8 cellular contexts compared by ENCODE assay signal in the genomic region with DNA sequence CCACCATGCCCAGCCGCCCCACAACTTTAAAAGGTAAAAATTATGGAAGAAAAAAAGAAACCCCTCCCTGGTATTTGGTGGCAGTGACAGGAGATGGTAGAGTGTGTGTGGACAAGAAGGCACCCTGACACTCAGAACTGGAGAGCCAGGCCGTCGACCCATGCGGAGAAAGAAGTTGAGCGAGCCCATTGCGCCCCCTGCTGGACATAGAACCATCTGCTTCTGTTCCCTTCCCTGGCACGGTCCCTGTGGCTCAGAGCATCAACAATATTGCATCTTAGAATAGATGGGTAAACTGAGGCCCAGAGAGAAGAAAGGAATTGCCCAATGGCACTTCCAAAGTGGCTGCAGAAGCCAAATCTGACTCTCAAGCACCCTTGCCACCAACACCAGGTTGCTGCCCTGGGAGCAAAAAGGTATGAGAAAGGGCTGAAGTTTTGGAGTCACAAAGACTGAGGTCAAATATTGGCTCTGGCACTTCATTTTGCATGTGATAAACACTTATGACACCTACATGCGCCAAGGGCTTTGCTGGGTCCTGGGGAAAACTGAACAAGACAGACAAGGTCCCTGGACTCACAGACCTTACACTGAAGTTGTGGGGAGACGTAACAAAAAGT. TPM values are rescaled to one million over a fixed set of nuclear protein-coding genes. Genes with fewer than 3 reads are reported as not detected.
DNase-seq lines count a peak whose midpoint lies in the region; ATAC-seq and TF ChIP-seq lines count a peak whose summit lies in the region.

No MANE protein-coding gene starts in this region.

- ATAC-seq in gastroesophageal sphincter = peak; percentile 80
- no peak for ATAC-seq in HG03571 (IDR thresholded peaks at IDR 0.05; ENCODE audit: unreplicated experiment)

- H3K4me1 Mint-ChIP-seq in type B pancreatic cell (ENCODE audit: unreplicated experiment) = no peaks in the 10 kb centered on the region

- H3K4me3 Mint-ChIP-seq in type B pancreatic cell = no peak overlapping the region

- H3K9ac ChIP-seq in parathyroid adenoma = no peak overlapping the region

- no peak overlapping the region for H2AFZ ChIP-seq in parathyroid adenoma

- no peaks in the 10 kb centered on the region for H3K9me3 Mint-ChIP-seq in type B pancreatic cell

- no peak overlapping the region for H3K4me3 ChIP-seq in gastroesophageal sphincter
- H3K4me3 ChIP-seq in parathyroid adenoma (ENCODE audit: low read depth, low read length) = no peak overlapping the region

- H3K27ac ChIP-seq in gastroesophageal sphincter (no peak overlapping the region), parathyroid adenoma (no peak overlapping the region)

- H3K27ac Mint-ChIP-seq in type B pancreatic cell = no peak overlapping the region

- no peak for TF ChIP-seq EP300 in gastroesophageal sphincter (IDR thresholded peaks at IDR 0.05)

- H3K9me3 ChIP-seq in gastroesophageal sphincter = no peaks in the 10 kb centered on the region
- H3K9me3 ChIP-seq in parathyroid adenoma (ENCODE audit: control insufficient read depth, low read length) = no peaks in the 10 kb centered on the region

- no peak overlapping the region for H3K4me2 ChIP-seq in parathyroid adenoma (ENCODE audit: low read length)

- 14 to 23% methylated on average over 3 to 9 of the region's 9 CpGs for WGBS in gastroesophageal sphincter (ENCODE audit: low coverage in 1 of 2), 2 donors

- TF ChIP-seq CTCF in gastroesophageal sphincter (IDR thresholded peaks at IDR 0.05) = peak in 3 of 4 experiments; percentile 87 to 89 (median 87)
- peak; percentile 68 for TF ChIP-seq CTCF in parathyroid adenoma (IDR thresholded peaks at IDR 0.05)
- TF ChIP-seq CTCF in type B pancreatic cell (conservative IDR thresholded peaks at IDR 0.05) = peak; percentile 90

- H3K27me3 Mint-ChIP-seq in type B pancreatic cell = no peaks in the 10 kb centered on the region

- H3K36me3 Mint-ChIP-seq in type B pancreatic cell = peaks cover 3% of the 10 kb centered on the region

- peaks cover 0 to 3% (median 0%) of the 10 kb centered on the region in 3 donors for H3K4me1 ChIP-seq in gastroesophageal sphincter
- H3K4me1 ChIP-seq in parathyroid adenoma = no peaks in the 10 kb centered on the region

- no peaks in the 10 kb centered on the region for H3K79me2 ChIP-seq in parathyroid adenoma

- DNase-seq in DMS 273 treated with DMSO at 0.1 percent for 48 hours (lab: John Stamatoyannopoulos, UW) = peak; percentile 21
- peak; percentile 56 for DNase-seq in LoVo (ENCODE audit: low spot score)
- DNase-seq in SHP77 treated with DMSO at 0.1 percent for 48 hours (lab: John Stamatoyannopoulos, UW) = peak; percentile 48
- DNase-seq in activated effector memory CD4-positive, alpha-beta T cell treated with Interleukin-2 at 50 U/mL for 16 hours = peak; percentile 48
- peak; percentile 77 for DNase-seq in type B pancreatic cell (ENCODE audit: extremely low spot score, unreplicated experiment)

- peaks cover 0 to 61% of the 10 kb centered on the region in 2 donors for H3K36me3 ChIP-seq in gastroesophageal sphincter
- H3K36me3 ChIP-seq in parathyroid adenoma (ENCODE audit: control insufficient read depth, insufficient read depth, low read length) = no peaks in the 10 kb centered on the region

- no peaks in the 10 kb centered on the region for H3K27me3 ChIP-seq in gastroesophageal sphincter
- no peaks in the 10 kb centered on the region for H3K27me3 ChIP-seq in parathyroid adenoma (ENCODE audit: control insufficient read depth, insufficient read depth, low read length)

- TF ChIP-seq POLR2A in gastroesophageal sphincter (IDR thresholded peaks at IDR 0.05) = no peak

RNA-seq across cellular contexts. Expression of a gene that starts 8.6 kb away (rescaled TPM):
- total RNA-seq in gastroesophageal sphincter (10 to 100 TPM; 36.3 to 48.1 (median 45.6) TPM), type B pancreatic cell (ENCODE audit: low replicate concordance) (53.0 and 69.8 TPM in 2 replicates)

RNA-seq across cellular contexts. Expression of a gene that starts 9.3 kb away (rescaled TPM):
- 1 to 10 TPM in 1 of 4 donors, under 1 TPM in 2, not detected in 1; 0.27 to 2.6 (median 0.93) TPM for total RNA-seq in gastroesophageal sphincter
- total RNA-seq in type B pancreatic cell (ENCODE audit: low replicate concordance) = 0.14 and 0.77 TPM in 2 replicates

RNA-seq across cellular contexts. Expression of a gene that starts 36.6 kb away (rescaled TPM):
- total RNA-seq in gastroesophageal sphincter (10 to 100 TPM; 20.5 to 43.9 (median 29.9) TPM), type B pancreatic cell (ENCODE audit: low replicate concordance) (17.9 and 25.0 TPM in 2 replicates)

RNA-seq across cellular contexts. Expression of a gene that starts 50.1 kb away (rescaled TPM):
- total RNA-seq in gastroesophageal sphincter (10 to 100 TPM; 11.5 to 35.3 (median 22.4) TPM), type B pancreatic cell (ENCODE audit: low replicate concordance) (42.7 and 44.0 TPM in 2 replicates)

RNA-seq across cellular contexts. Expression of a gene that starts 58.5 kb away (rescaled TPM):
- total RNA-seq in gastroesophageal sphincter = 1 to 10 TPM in 2 of 4 donors, under 1 TPM in 2; 0.27 to 3.2 (median 1.2) TPM
- total RNA-seq in type B pancreatic cell (ENCODE audit: low replicate concordance) = 22.2 and 31.7 TPM in 2 replicates

Comparison
In these comparisons a context has a peak if more than half of its experiments do, and no peak if none do; other contexts are left out.
1. DNase-seq: peak in every context shown above with its lines; median percentile 77 in type B pancreatic cell; 56 in LoVo; 48 in SHP77 treated with DMSO at 0.1 percent for 48 hours; 48 in activated effector memory CD4-positive, alpha-beta T cell treated with Interleukin-2 at 50 U/mL for 16 hours; 21 in DMS 273 treated with DMSO at 0.1 percent for 48 hours.